18 cellular contexts compared by ENCODE assay signal in genomic region chr7:158584392-158584791, GRCh38. TPM values are rescaled to one million over a fixed set of nuclear protein-coding genes. Genes with fewer than 3 reads are reported as not detected.
A peak's percentile ranks its signal among the peaks of the same experiment; 100 is the strongest.
DNase-seq lines count a peak whose midpoint lies in the region; ATAC-seq, FAIRE-seq and TF ChIP-seq lines count a peak whose summit lies in the region.
"Had no signal": no experiment of that assay in that cellular context is flagged by ENCODE, and none has a peak within 500 bp of the region (broad histone marks: within the 10 kb centered on the region; RNA-seq: fewer than 3 reads in every experiment).

No MANE protein-coding gene starts in this region.

- BruUV-seq in HepG2 (replicated peaks; lab: Mats Ljungman, UMichigan) = no TSS peak

- WGBS in HepG2 (ENCODE audit: low lambda C conversion rate) = 85% methylated on average over 10 of the region's 10 CpGs
- 52% methylated on average over 8 of the region's 10 CpGs for WGBS in right lobe of liver (ENCODE audit: insufficient coverage, low coverage, low lambda C conversion rate, missing lambda C conversion rate)
- 53 to 54% methylated on average over 10 of the region's 10 CpGs for WGBS in body of pancreas, 2 donors

- H2AFZ ChIP-seq in HepG2 (ENCODE audit: low read length) (no peak overlapping the region), neural cell (ENCODE audit: low read depth, low read length) (no peak overlapping the region)

- intact Hi-C loops in HepG2 (cut with micrococcal nuclease; ENCODE audit: unreplicated experiment) (loop anchor here (5.0 kb wide), 1 partner anchor 87 kb away; no protein-coding TSS in a partner anchor), right lobe of liver (cut with DNase I) (no loop called here), body of pancreas (cut with DNase I) (no loop called here)

- POLR2A ChIA-PET in HepG2 (lab: Yijun Ruan, JAX) = no interaction called here

- no peaks in the 10 kb centered on the region for H3K9me2 ChIP-seq in neural cell (ENCODE audit: insufficient read depth, low read length)

- TF ChIP-seq RAD21 in HepG2 (CRISPR knock-in tag; IDR thresholded peaks at IDR 0.05) (no peak), neural cell (conservative IDR thresholded peaks at IDR 0.05) (no peak)

- H3K4me1 ChIP-seq in HepG2 (ENCODE audit: insufficient read depth, low read length) = peaks cover 85% of the 10 kb centered on the region
- H3K4me1 ChIP-seq in right lobe of liver = peaks cover 0 to 5% (median 0%) of the 10 kb centered on the region in 4 donors
- peaks cover 66% of the 10 kb centered on the region for H3K4me1 ChIP-seq in body of pancreas

- CTCF ChIA-PET in HepG2 (lab: Yijun Ruan, JAX; ENCODE audit: low intra/inter-chr PET ratio, low total read pairs) = no interaction called here

- DNase-seq in HepG2 (ENCODE audit: low spot score) (no peak), right lobe of liver (no peak), body of pancreas (no peak), type B pancreatic cell (ENCODE audit: extremely low spot score, unreplicated experiment) (no peak)
- DNase-seq in activated naive CD4-positive, alpha-beta T cell treated with Interleukin-2 at 50 U/mL for 16 hours = no peak
- DNase-seq: Calu3; CD4-positive, alpha-beta memory T cell; DMS79 treated with DMSO at 0.1 percent for 48 hours; GF-D8; H9 had no signal

- no peak overlapping the region for H3K4me3 ChIP-seq in HepG2 (replicated peaks in 1 of 3; ENCODE audit: insufficient read depth in 1 of 3, low read depth in 2 of 3, low read length in 3 of 3)
- H3K4me3 ChIP-seq in right lobe of liver = no peak overlapping the region
- no peak overlapping the region for H3K4me3 ChIP-seq in body of pancreas
- peak overlapping the region; percentile 15 for H3K4me3 ChIP-seq in neural cell (ENCODE audit: low read length)
- H3K4me3 ChIP-seq: BLaER1 had no signal

- H3K27me3 ChIP-seq in HepG2 (ENCODE audit: control insufficient read depth in 1 of 2, insufficient read depth in 2 of 2, low read length in 2 of 2) = no peaks in the 10 kb centered on the region; a peak in 1 of 5 replicates
- H3K27me3 ChIP-seq in right lobe of liver = peaks cover 0 to 14% of the 10 kb centered on the region in 2 donors
- no peaks in the 10 kb centered on the region for H3K27me3 ChIP-seq in body of pancreas
- H3K27me3 ChIP-seq in neural cell (ENCODE audit: insufficient read depth, low read depth, low read length) = peaks cover 14% of the 10 kb centered on the region

- no peaks in the 10 kb centered on the region for H3F3A ChIP-seq in neural cell (ENCODE audit: insufficient read depth, low read length, poor library complexity, severe bottlenecking)

- peaks cover 47% of the 10 kb centered on the region for H3K27me3 Mint-ChIP-seq in type B pancreatic cell

- TF ChIP-seq EP300 in HepG2 (IDR thresholded peaks at IDR 0.05; ENCODE audit: low read depth in 2 of 2, low read length in 2 of 2) (no peak), HepG2 (CRISPR knock-in tag; IDR thresholded peaks at IDR 0.05; ENCODE audit: borderline replicate concordance) (no peak), neural cell (conservative IDR thresholded peaks at IDR 0.05; ENCODE audit: poor library complexity, severe bottlenecking) (no peak)

- H3K9me3 Mint-ChIP-seq in type B pancreatic cell = no peaks in the 10 kb centered on the region

- H3K4me2 ChIP-seq in HepG2 (ENCODE audit: low read depth, low read length) (peak overlapping the region; percentile 81; the same call in 1 of the 2 replicates), neural cell (ENCODE audit: low read length) (no peak overlapping the region)
- H3K4me2 ChIP-seq: BLaER1 had no signal

- H3K4me1 Mint-ChIP-seq in type B pancreatic cell (ENCODE audit: unreplicated experiment) = no peaks in the 10 kb centered on the region
- H3K4me1 Mint-ChIP-seq: CD14-positive monocyte had no signal

- TF ChIP-seq POLR2A in HepG2 (IDR thresholded peaks at IDR 0.05; ENCODE audit: insufficient read depth in 1 of 2, low read depth in 2 of 2, low read length in 2 of 2) = no peak
- no peak for TF ChIP-seq POLR2A in right lobe of liver (IDR thresholded peaks at IDR 0.05)
- no peak for TF ChIP-seq POLR2A in body of pancreas (IDR thresholded peaks at IDR 0.05)

- H4K20me1 ChIP-seq in HepG2 (ENCODE audit: insufficient read depth, low read length) (no peaks in the 10 kb centered on the region), neural cell (ENCODE audit: insufficient read depth) (no peaks in the 10 kb centered on the region)
- H4K20me1 ChIP-seq: BLaER1 had no signal

- H3K4me3 Mint-ChIP-seq in type B pancreatic cell = peak overlapping the region; percentile 40
- H3K4me3 Mint-ChIP-seq: H9 had no signal

- H3K9ac ChIP-seq in HepG2 (ENCODE audit: insufficient read depth, low read depth, low read length) = peak overlapping the region; percentile 42; the same call in 1 of the 2 replicates
- H3K9ac ChIP-seq in neural cell (ENCODE audit: low read length) = no peak overlapping the region
- H3K9ac ChIP-seq: BLaER1 had no signal

- no peak for ATAC-seq in HepG2
- ATAC-seq in right lobe of liver = no peak
- ATAC-seq in body of pancreas = no peak
- no peak for ATAC-seq in GM19395 (IDR thresholded peaks at IDR 0.05; ENCODE audit: unreplicated experiment)

- H3K27ac Mint-ChIP-seq in type B pancreatic cell = no peak overlapping the region
- H3K27ac Mint-ChIP-seq: CD14-positive monocyte; CD4-positive, alpha-beta memory T cell; H9; IgD-negative memory B cell had no signal

- H3K9me3 ChIP-seq in HepG2 (ENCODE audit: low read length) (peaks cover 5% of the 10 kb centered on the region), right lobe of liver (no peaks in the 10 kb centered on the region), body of pancreas (no peaks in the 10 kb centered on the region), neural cell (ENCODE audit: low read length) (peaks cover 7% of the 10 kb centered on the region)

- H3K36me3 Mint-ChIP-seq in type B pancreatic cell = no peaks in the 10 kb centered on the region
- H3K36me3 Mint-ChIP-seq: CD14-positive monocyte, IgD-negative memory B cell had no signal

- peaks cover 52% of the 10 kb centered on the region for H3K79me2 ChIP-seq in HepG2 (ENCODE audit: insufficient read depth, low read length)
- peaks cover 6% of the 10 kb centered on the region for H3K79me2 ChIP-seq in neural cell (replicated peaks; ENCODE audit: insufficient read depth, low read length)

- TF ChIP-seq CTCF in HepG2 (CRISPR knock-in tag; IDR thresholded peaks at IDR 0.05) (no peak), right lobe of liver (IDR thresholded peaks at IDR 0.05) (no peak), body of pancreas (IDR thresholded peaks at IDR 0.05) (no peak), neural cell (IDR thresholded peaks at IDR 0.05; ENCODE audit: poor library complexity, severe bottlenecking) (no peak), type B pancreatic cell (conservative IDR thresholded peaks at IDR 0.05) (no peak)

- no peak for FAIRE-seq in HepG2 (lab: Jason Lieb, UNC)
- FAIRE-seq: A204.1, H1, HTR-8/SVneo had no signal

- H3K36me3 ChIP-seq in HepG2 (replicated peaks in 1 of 2; ENCODE audit: control insufficient read depth in 1 of 2, insufficient read depth in 2 of 2, low read length in 2 of 2) (peaks cover 0 to 8% of the 10 kb centered on the region in 2 experiments; a peak in 3 of 5 replicates), right lobe of liver (no peaks in the 10 kb centered on the region), body of pancreas (replicated peaks in 1 of 2; ENCODE audit: insufficient read depth in 1 of 2, low read depth in 2 of 2) (no peaks in the 10 kb centered on the region), neural cell (ENCODE audit: insufficient read depth, low read length) (no peaks in the 10 kb centered on the region)
- H3K36me3 ChIP-seq: BLaER1 had no signal

- H3K27ac ChIP-seq in HepG2 (ENCODE audit: extremely low read length, insufficient read depth, low read length) = peak overlapping the region; percentile 89
- H3K27ac ChIP-seq in right lobe of liver = no peak overlapping the region
- H3K27ac ChIP-seq in body of pancreas = peak overlapping the region in 3 of 4 donors; percentile 84 to 92 (median 88)
- H3K27ac ChIP-seq in neural cell (ENCODE audit: low read length) = no peak overlapping the region
- H3K27ac ChIP-seq: BLaER1 had no signal

- in situ Hi-C loops in HepG2 (cut with HindIII; ENCODE audit: extremely low pct_ligation_motif_present, low pct_unique_long_range_greater_than_20kb) = no loop called here

TF ChIP-seq in neural cell, 6 proteins besides CTCF, POLR2A, EP300 and RAD21 (continues in another document):
- no peak for TF ChIP-seq TAF1 (IDR thresholded peaks at IDR 0.05; ENCODE audit: low read depth)
- TF ChIP-seq MXI1 (conservative IDR thresholded peaks at IDR 0.05; ENCODE audit: poor library complexity, severe bottlenecking) = no peak
- no peak for TF ChIP-seq SMC3 (conservative IDR thresholded peaks at IDR 0.05; ENCODE audit: poor library complexity)

RNA-seq across cellular contexts. Expression of gene PTPRN2, which starts 3.2 kb away (rescaled TPM):
- total RNA-seq in HepG2 (2016; rRNA removed; fragmentation: Illumina TruSeq; extraction: Trizol) (1.7 and 2.5 TPM in 2 replicates), right lobe of liver (under 1 TPM; 0.15 to 0.87 (median 0.67) TPM), body of pancreas (10 to 100 TPM; 31.6 to 76.1 TPM), type B pancreatic cell (ENCODE audit: low replicate concordance) (15.4 and 16.2 TPM in 2 replicates)
- 0.88 and 1.4 TPM in 2 replicates for total RNA-seq in HepG2 (2016; cell fraction: cytosol; rRNA removed; fragmentation: Illumina TruSeq; extraction: Trizol; ENCODE audit: low read depth)
- 1.4 and 2.6 TPM in 2 replicates for total RNA-seq in HepG2 (2016; cell fraction: insoluble cytoplasmic fraction; rRNA removed; fragmentation: Illumina TruSeq; extraction: Trizol)
- total RNA-seq in HepG2 (2016; cell fraction: membrane; rRNA removed; fragmentation: Illumina TruSeq; extraction: Trizol) = 2.3 TPM in 2 replicates
- 3.7 and 5.0 TPM in 2 replicates for total RNA-seq in HepG2 (2016; cell fraction: nucleus; rRNA removed; fragmentation: Illumina TruSeq; extraction: Trizol)
- polyA plus RNA-seq in HepG2 (2011; rRNA removed) (24.2 and 50.0 TPM in 2 replicates), neural cell (31.0 and 45.5 TPM in 2 replicates)
- 42.2 and 59.6 TPM in 2 replicates for polyA plus RNA-seq in HepG2 (2011; cell fraction: cytosol; rRNA removed)
- polyA plus RNA-seq in HepG2 (2011; cell fraction: nucleus; rRNA removed) = 73.6 and 81.5 TPM in 2 replicates
- polyA plus RNA-seq in HepG2 (2012) = 49.0 and 72.5 TPM in 2 replicates
- polyA plus RNA-seq in HepG2 (2016; cell fraction: cytosol; fragmentation: Illumina TruSeq; extraction: Trizol; ENCODE audit: low read depth) = 0.94 and 1.3 TPM in 2 replicates
- 2.5 TPM in 2 replicates for polyA plus RNA-seq in HepG2 (2016; cell fraction: insoluble cytoplasmic fraction; fragmentation: Illumina TruSeq; extraction: Trizol; ENCODE audit: low read depth)
- 1.7 and 2.2 TPM in 2 replicates for polyA plus RNA-seq in HepG2 (2016; cell fraction: membrane; fragmentation: Illumina TruSeq; extraction: Trizol; ENCODE audit: low read depth)
- 3.0 and 5.1 TPM in 2 replicates for polyA plus RNA-seq in HepG2 (2016; cell fraction: nucleus; fragmentation: Illumina TruSeq; extraction: Trizol; ENCODE audit: insufficient read depth, low read depth)
- 35.1 TPM in 1 of 2 replicates, not detected in the other for polyA minus RNA-seq in HepG2 (2011; rRNA and poly(A)+ RNA removed; ENCODE audit: low replicate concordance)
- 18.6 and 43.5 TPM in 2 replicates for polyA minus RNA-seq in HepG2 (2011; cell fraction: cytosol; rRNA and poly(A)+ RNA removed)
- polyA minus RNA-seq in HepG2 (2011; cell fraction: nucleus; rRNA and poly(A)+ RNA removed) = 33.3 and 45.4 TPM in 2 replicates
- 59.0 and 73.5 TPM in 2 replicates for polyA minus RNA-seq in neural cell

Comparison
In these comparisons a context has a peak if more than half of its experiments do, and no peak if none do; other contexts are left out.
1. H3K27ac ChIP-seq: peak in HepG2 (single experiment) and body of pancreas (3 of 4); none in right lobe of liver (0 of 3) and neural cell (single experiment).